ENCODE assay signal across 22 cellular contexts in genomic region chr4:60384475-60384874, GRCh38.
"Had no signal": no experiment of that assay in that cellular context is flagged by ENCODE, and none has a peak within 500 bp of the region (broad histone marks: within the 10 kb centered on the region; RNA-seq: fewer than 3 reads in every experiment).

No MANE protein-coding gene starts in this region.

- H3K4me3 ChIP-seq: left ventricle myocardium inferior, lung, mucosa of descending colon, ovary, skin epidermis, tibial nerve, uterus had no signal

- H3K27me3 ChIP-seq: ovary, tibial nerve, uterus had no signal

- H3K9me3 ChIP-seq: ovary, tibial nerve had no signal

- H3K36me3 ChIP-seq: left ventricle myocardium inferior, ovary, tibial nerve, uterus had no signal

- H3K4me1 ChIP-seq: left ventricle myocardium inferior, tibial nerve, uterus had no signal

- ATAC-seq: mucosa of descending colon; naive thymus-derived CD4-positive, alpha-beta T cell; natural killer cell treated with Interleukin-12 subunit alpha and Interleukin-12 subunit beta and Interleukin-15 and Interleukin-18, amount 100 ng/mL, for 72 hours; right cardiac atrium; sciatic nerve; stimulated activated effector memory CD8-positive, alpha-beta T cell treated with anti-CD3 and anti-CD28 coated beads, Interleukin-12 subunit alpha, Interleukin-12 subunit beta, amount 100 ng/mL, for 72 hours had no signal

- H3K27ac ChIP-seq: left ventricle myocardium inferior, ovary, skin epidermis, tibial nerve, uterus had no signal

- DNase-seq: hypothalamus; immature natural killer cell; islet precursor cell; left ventricle myocardium inferior; mesendoderm; mucosa of descending colon; naive thymus-derived CD4-positive, alpha-beta T cell; ovary; retina; right cardiac atrium; stimulated activated CD4-positive, alpha-beta T cell treated with anti-CD3 and anti-CD28 coated beads, Interleukin-12 subunit alpha, Interleukin-12 subunit beta, amount 100 ng/mL, for 4 hours; stimulated activated CD4-positive, alpha-beta T cell treated with anti-CD3 and anti-CD28 coated beads, Interleukin-15, amount 100 ng/mL, for 24 hours; stimulated activated CD4-positive, alpha-beta T cell treated with anti-CD3 and anti-CD28 coated beads, Interleukin-2, amount 100 ng/mL, for 24 hours; stimulated activated CD4-positive, alpha-beta T cell treated with anti-CD3 and anti-CD28 coated beads, Interleukin-4, amount 100 ng/mL, for 1 hour; stimulated activated naive CD4-positive, alpha-beta T cell; uterus had no signal
